In genomic region chr20:59835448-59836395, GRCh38 we compare ENCODE assay signal across 8 cellular contexts.
DNase-seq lines count a peak whose midpoint lies in the region; ATAC-seq and TF ChIP-seq lines count a peak whose summit lies in the region.

No MANE protein-coding gene starts in this region.

- peaks cover 22% of the 10 kb centered on the region for H3K4me1 ChIP-seq in HEK293 (ENCODE audit: control insufficient read depth, insufficient read depth, low read length)
- H3K4me1 ChIP-seq in rectal smooth muscle tissue (ENCODE audit: control insufficient read depth, insufficient read depth, low read length), result peaks cover 4% of the 10 kb centered on the region
- H3K4me1 ChIP-seq in Karpas-422 (ENCODE audit: low read length), result no peaks in the 10 kb centered on the region

- H3K27me3 ChIP-seq in rectal smooth muscle tissue (ENCODE audit: control insufficient read depth, insufficient read depth, low read length) (no peaks in the 10 kb centered on the region), Karpas-422 (ENCODE audit: low read length) (no peaks in the 10 kb centered on the region)

- DNase-seq in SHP77 (lab: John Stamatoyannopoulos, UW) (peak; percentile 86 to 88), head of caudate nucleus (peak in 41 of 42 donors; percentile 33 to 77 (median 61)), Karpas-422 (no peak), KBM-7 (no peak)

- no peak overlapping the region for H2AFZ ChIP-seq in Karpas-422 (ENCODE audit: low read length)

- H3K4me3 ChIP-seq in HEK293 (ENCODE audit: low read depth, low read length) (peak overlapping the region; percentile 16), rectal smooth muscle tissue (ENCODE audit: low read length) (peak overlapping the region; percentile 29), Karpas-422 (ENCODE audit: low read length) (no peak overlapping the region)

- no peaks in the 10 kb centered on the region for H3K36me3 ChIP-seq in HEK293 (ENCODE audit: control insufficient read depth in 2 of 2, insufficient read depth in 1 of 2, low read length in 2 of 2)
- no peaks in the 10 kb centered on the region for H3K36me3 ChIP-seq in rectal smooth muscle tissue (ENCODE audit: control insufficient read depth, insufficient read depth, low read length)
- H3K36me3 ChIP-seq in Karpas-422 (ENCODE audit: insufficient read depth, low read length), result no peaks in the 10 kb centered on the region

- H3K4me2 ChIP-seq in Karpas-422 (ENCODE audit: low read depth, low read length, poor library complexity, severe bottlenecking), result no peak overlapping the region

- CTCF ChIA-PET in HEK293 (lab: Yijun Ruan, JAX), result interaction anchor here (0.7 to 8.2 kb wide), 5 partner anchors 14 to 105 kb away, joined by 3 to 94 read pairs (median 4); partner anchors contain the start of genes FAM217B and PPP1R3D

- no peaks in the 10 kb centered on the region for H4K20me1 ChIP-seq in Karpas-422 (ENCODE audit: insufficient read depth, low read depth, low read length)

- intact Hi-C loops in head of caudate nucleus (cut with DNase I), result no loop called here

- no peak for ATAC-seq in GM19324 (IDR thresholded peaks at IDR 0.05; ENCODE audit: low FRiP score, unreplicated experiment)
- ATAC-seq in HG02610 (IDR thresholded peaks at IDR 0.05; ENCODE audit: unreplicated experiment), result no peak

- no peaks in the 10 kb centered on the region for H3K9me3 ChIP-seq in HEK293 (ENCODE audit: control insufficient read depth, insufficient read depth, low read depth, low read length)
- no peaks in the 10 kb centered on the region for H3K9me3 ChIP-seq in Karpas-422 (ENCODE audit: low read length)

- no peaks in the 10 kb centered on the region for H3K79me2 ChIP-seq in Karpas-422 (ENCODE audit: low read length)

- H3K27ac ChIP-seq in HEK293 (ENCODE audit: extremely low read depth, low read depth, low read length) (peak overlapping the region; percentile 77), rectal smooth muscle tissue (ENCODE audit: low read depth, low read length) (no peak overlapping the region), Karpas-422 (ENCODE audit: low read length) (no peak overlapping the region)

- no peak overlapping the region for H3K9ac ChIP-seq in rectal smooth muscle tissue (ENCODE audit: low read length)
- H3K9ac ChIP-seq in Karpas-422 (ENCODE audit: low read length), result no peak overlapping the region

- no peaks in the 10 kb centered on the region for H3K9me2 ChIP-seq in Karpas-422 (replicated peaks; ENCODE audit: insufficient read depth, low read length)

- in situ Hi-C loops in KBM-7 (cut with MboI; ENCODE audit: low pct_unique_long_range_greater_than_20kb, low sequenced_read_pairs), result no loop called here

- POLR2A ChIA-PET in HEK293 (lab: Yijun Ruan, JAX), result interaction anchor here (0.8 to 1.7 kb wide), 3 partner anchors 14 to 104 kb away, joined by 3 to 6 read pairs (median 4); partner anchors contain the start of genes FAM217B and PPP1R3D

- TF ChIP-seq CTCF in HEK293 (tag by site-specific recombination; IDR thresholded peaks at IDR 0.05), result no peak

TF ChIP-seq in HEK293, 187 proteins besides CTCF, POLR2A, EP300 and RAD21 (continues in another document):
- TF ChIP-seq ZFP69B (tag by site-specific recombination; IDR thresholded peaks at IDR 0.05) (0 out of 2 replicates have a peak, but pooled peaks have one; percentile 11), ZIC2 (tag by site-specific recombination; IDR thresholded peaks at IDR 0.05) (peak; percentile 46; the same call in 1 of the 2 replicates), SP2 (tag by site-specific recombination; IDR thresholded peaks at IDR 0.05) (peak; percentile 77), GLI4 (tag by site-specific recombination; IDR thresholded peaks at IDR 0.05) (no peak), ZNF600 (tag by site-specific recombination; IDR thresholded peaks at IDR 0.05) (peak; percentile 52), ZBTB17 (tag by site-specific recombination; IDR thresholded peaks at IDR 0.05) (peak; percentile 90), WT1 (tag by site-specific recombination; IDR thresholded peaks at IDR 0.05) (peak; percentile 84), ZNF146 (tag by site-specific recombination; IDR thresholded peaks at IDR 0.05) (no peak), ZNF335 (tag by site-specific recombination; conservative IDR thresholded peaks at IDR 0.05) (peak; percentile 80), SP3 (tag by site-specific recombination; IDR thresholded peaks at IDR 0.05) (peak; percentile 66; the same call in 1 of the 2 replicates), ZNF776 (tag by site-specific recombination; IDR thresholded peaks at IDR 0.05; ENCODE audit: borderline replicate concordance) (no peak), SCRT1 (tag by site-specific recombination; IDR thresholded peaks at IDR 0.05; ENCODE audit: borderline replicate concordance) (no peak), ZNF558 (tag by site-specific recombination; IDR thresholded peaks at IDR 0.05) (no peak), ZFHX2 (tag by site-specific recombination; conservative IDR thresholded peaks at IDR 0.05) (peak; percentile 95), KLF17 (tag by site-specific recombination; IDR thresholded peaks at IDR 0.05) (peak; percentile 70), ZNF132 (tag by site-specific recombination; IDR thresholded peaks at IDR 0.05; ENCODE audit: borderline replicate concordance) (no peak), ZNF473 (tag by site-specific recombination; IDR thresholded peaks at IDR 0.05) (no peak)
- TF ChIP-seq, protein P1, sequence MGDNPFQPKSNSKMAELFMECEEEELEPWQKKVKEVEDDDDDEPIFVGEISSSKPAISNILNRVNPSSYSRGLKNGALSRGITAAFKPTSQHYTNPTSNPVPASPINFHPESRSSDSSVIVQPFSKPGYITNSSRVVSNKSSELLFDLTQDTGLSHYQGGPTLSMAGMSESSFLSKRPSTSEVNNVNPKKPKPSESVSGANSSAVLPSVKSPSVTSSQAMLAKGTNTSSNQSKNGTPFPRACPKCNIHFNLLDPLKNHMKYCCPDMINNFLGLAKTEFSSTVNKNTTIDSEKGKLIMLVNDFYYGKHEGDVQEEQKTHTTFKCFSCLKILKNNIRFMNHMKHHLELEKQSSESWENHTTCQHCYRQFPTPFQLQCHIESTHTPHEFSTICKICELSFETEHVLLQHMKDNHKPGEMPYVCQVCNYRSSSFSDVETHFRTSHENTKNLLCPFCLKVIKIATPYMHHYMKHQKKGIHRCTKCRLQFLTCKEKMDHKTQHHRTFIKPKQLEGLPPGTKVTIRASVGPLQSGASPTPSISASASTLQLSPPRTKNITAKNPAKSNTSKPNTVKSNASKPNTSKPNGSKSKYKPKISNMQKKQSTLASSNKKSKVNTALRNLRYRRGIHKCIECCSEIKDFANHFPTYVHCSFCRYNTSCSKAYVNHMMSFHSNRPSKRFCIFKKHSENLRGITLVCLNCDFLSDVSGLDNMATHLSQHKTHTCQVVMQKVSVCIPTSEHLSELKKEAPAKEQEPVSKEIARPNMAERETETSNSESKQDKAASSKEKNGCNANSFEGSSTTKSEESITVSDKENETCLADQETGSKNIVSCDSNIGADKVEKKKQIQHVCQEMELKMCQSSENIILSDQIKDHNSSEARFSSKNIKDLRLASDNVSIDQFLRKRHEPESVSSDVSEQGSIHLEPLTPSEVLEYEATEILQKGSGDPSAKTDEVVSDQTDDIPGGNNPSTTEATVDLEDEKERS (tag by site-specific recombination; IDR thresholded peaks at IDR 0.05), result no peak
- TF ChIP-seq, protein P2, sequence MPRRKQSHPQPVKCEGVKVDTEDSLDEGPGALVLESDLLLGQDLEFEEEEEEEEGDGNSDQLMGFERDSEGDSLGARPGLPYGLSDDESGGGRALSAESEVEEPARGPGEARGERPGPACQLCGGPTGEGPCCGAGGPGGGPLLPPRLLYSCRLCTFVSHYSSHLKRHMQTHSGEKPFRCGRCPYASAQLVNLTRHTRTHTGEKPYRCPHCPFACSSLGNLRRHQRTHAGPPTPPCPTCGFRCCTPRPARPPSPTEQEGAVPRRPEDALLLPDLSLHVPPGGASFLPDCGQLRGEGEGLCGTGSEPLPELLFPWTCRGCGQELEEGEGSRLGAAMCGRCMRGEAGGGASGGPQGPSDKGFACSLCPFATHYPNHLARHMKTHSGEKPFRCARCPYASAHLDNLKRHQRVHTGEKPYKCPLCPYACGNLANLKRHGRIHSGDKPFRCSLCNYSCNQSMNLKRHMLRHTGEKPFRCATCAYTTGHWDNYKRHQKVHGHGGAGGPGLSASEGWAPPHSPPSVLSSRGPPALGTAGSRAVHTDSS (tag by site-specific recombination; IDR thresholded peaks at IDR 0.05), result no peak
- TF ChIP-seq, protein P3, sequence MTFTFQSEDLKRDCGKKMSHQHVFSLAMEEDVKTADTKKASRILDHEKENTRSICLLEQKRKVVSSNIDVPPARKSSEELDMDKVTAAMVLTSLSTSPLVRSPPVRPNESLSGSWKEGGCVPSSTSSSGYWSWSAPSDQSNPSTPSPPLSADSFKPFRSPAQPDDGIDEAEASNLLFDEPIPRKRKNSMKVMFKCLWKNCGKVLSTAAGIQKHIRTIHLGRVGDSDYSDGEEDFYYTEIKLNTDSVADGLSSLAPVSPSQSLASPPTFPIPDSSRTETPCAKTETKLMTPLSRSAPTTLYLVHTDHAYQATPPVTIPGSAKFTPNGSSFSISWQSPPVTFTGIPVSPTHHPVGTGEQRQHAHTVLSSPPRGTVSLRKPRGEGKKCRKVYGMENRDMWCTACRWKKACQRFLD (tag by site-specific recombination; IDR thresholded peaks at IDR 0.05), result no peak
- TF ChIP-seq, protein P4, sequence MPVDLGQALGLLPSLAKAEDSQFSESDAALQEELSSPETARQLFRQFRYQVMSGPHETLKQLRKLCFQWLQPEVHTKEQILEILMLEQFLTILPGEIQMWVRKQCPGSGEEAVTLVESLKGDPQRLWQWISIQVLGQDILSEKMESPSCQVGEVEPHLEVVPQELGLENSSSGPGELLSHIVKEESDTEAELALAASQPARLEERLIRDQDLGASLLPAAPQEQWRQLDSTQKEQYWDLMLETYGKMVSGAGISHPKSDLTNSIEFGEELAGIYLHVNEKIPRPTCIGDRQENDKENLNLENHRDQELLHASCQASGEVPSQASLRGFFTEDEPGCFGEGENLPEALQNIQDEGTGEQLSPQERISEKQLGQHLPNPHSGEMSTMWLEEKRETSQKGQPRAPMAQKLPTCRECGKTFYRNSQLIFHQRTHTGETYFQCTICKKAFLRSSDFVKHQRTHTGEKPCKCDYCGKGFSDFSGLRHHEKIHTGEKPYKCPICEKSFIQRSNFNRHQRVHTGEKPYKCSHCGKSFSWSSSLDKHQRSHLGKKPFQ (tag by site-specific recombination; IDR thresholded peaks at IDR 0.05), result 0 out of 2 replicates have a peak, but pooled peaks have one; percentile 6

Comparison
In these comparisons a context has a peak if more than half of its experiments do, and no peak if none do; other contexts are left out.
1. DNase-seq: peak in SHP77 (2 of 2) and head of caudate nucleus (41 of 42); none in Karpas-422 (single experiment) and KBM-7 (single experiment).